In genomic region chr4:23967281-23967680, GRCh38 we compare ENCODE assay signal across 27 cellular contexts.
"Had no signal": no experiment of that assay in that cellular context is flagged by ENCODE, and none has a peak within 500 bp of the region (broad histone marks: within the 10 kb centered on the region; RNA-seq: fewer than 3 reads in every experiment).

No MANE protein-coding gene starts in this region.

- H3K4me2 ChIP-seq: KMS-11 had no signal

- H3K27ac ChIP-seq: KMS-11 had no signal

- DNase-seq: KG1, MG63, MM.1S, NCI-H1048, NCI-H1092, NCI-H1105, NCI-H1105 treated with DMSO at 0.1 percent for 48 hours, NCI-H1417, NCI-H1417 treated with DMSO at 0.1 percent for 48 hours, NCI-H146, NCI-H1694, NCI-H1694 treated with DMSO at 0.1 percent for 48 hours, NCI-H187, NCI-H187 treated with DMSO at 0.1 percent for 48 hours, NCI-H1930, NCI-H2029, NCI-H2029 treated with DMSO at 0.1 percent for 48 hours, NCI-H2081 treated with DMSO at 0.1 percent for 48 hours, NCI-H2107, NCI-H2171, NCI-H2171 treated with DMSO at 0.1 percent for 48 hours, NCI-H2227 treated with DMSO at 0.1 percent for 48 hours, NCI-H226, NCI-H345, NCI-H446, NCI-H446 treated with DMSO at 0.1 percent for 48 hours had no signal

- H3K27me3 ChIP-seq: MG63 had no signal

- H3K4me3 ChIP-seq: MG63 had no signal

- H3K36me3 ChIP-seq: MG63 had no signal
